3 cellular contexts compared by ENCODE assay signal in the genomic region with DNA sequence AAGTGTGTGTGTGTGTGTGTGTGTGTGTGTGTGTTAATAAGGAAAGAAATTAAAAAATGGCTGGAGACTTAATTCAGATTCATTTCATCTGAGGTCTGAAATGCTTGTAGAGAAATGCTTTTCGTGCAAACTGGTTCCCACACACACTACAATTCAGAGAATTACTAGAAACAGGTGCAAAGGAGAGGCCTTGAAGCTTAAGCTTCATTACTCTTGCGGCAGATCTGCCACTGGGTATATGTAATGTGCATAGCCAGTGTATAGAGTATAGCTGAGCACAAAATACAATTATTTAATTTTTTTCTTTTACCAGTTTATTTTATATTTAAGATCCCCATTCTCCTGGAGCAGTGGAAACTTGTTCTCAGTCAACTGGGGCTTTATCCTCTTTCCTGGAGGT.
"Had no signal": no experiment of that assay in that cellular context is flagged by ENCODE, and none has a peak within 500 bp of the region (broad histone marks: within the 10 kb centered on the region; RNA-seq: fewer than 3 reads in every experiment).

No MANE protein-coding gene starts in this region.

- DNase-seq: GDM1, GF-D8 had no signal

- H3K4me3 ChIP-seq: GM12878 had no signal

- ATAC-seq: GM12878 had no signal
